8 cellular contexts compared by ENCODE assay signal in genomic region chr5:176812269-176813259, GRCh38. TPM values are rescaled to one million over a fixed set of nuclear protein-coding genes. Genes with fewer than 3 reads are reported as not detected.
DNase-seq lines count a peak whose midpoint lies in the region; ATAC-seq, FAIRE-seq and TF ChIP-seq lines count a peak whose summit lies in the region.

No MANE protein-coding gene starts in this region.

- no peaks in the 10 kb centered on the region for H3K79me2 ChIP-seq in HCT116 (ENCODE audit: insufficient read depth, low read length)
- H3K79me2 ChIP-seq in HepG2 (ENCODE audit: insufficient read depth, low read length), result no peaks in the 10 kb centered on the region

- RAD21 ChIA-PET in HCT116 (lab: Charles Lee; ENCODE audit: low non-redundant PET in 1 of 2, low total read pairs in 2 of 2, uncharacterized antibody in 2 of 2, unreplicated experiment in 2 of 2), result no interaction called here

- TF ChIP-seq CTCF in HCT116 (IDR thresholded peaks at IDR 0.05 in 2 of 3, conservative IDR thresholded peaks at IDR 0.05 in 1 of 3; ENCODE audit: borderline replicate concordance in 1 of 3, insufficient read depth in 1 of 3, low read depth in 2 of 3, low read length in 2 of 3) (peak in 2 of 3 experiments; percentile 66 to 74; a peak in 4 of 6 replicates), WTC11 (IDR thresholded peaks at IDR 0.05) (peak; percentile 58), HepG2 (CRISPR knock-in tag; IDR thresholded peaks at IDR 0.05) (peak; percentile 94)

- H3K9me2 ChIP-seq in HCT116 (ENCODE audit: insufficient read depth), result no peaks in the 10 kb centered on the region

- BruUV-seq in HCT116 (replicated peaks; lab: Mats Ljungman, UMichigan) (no TSS peak), HepG2 (replicated peaks; lab: Mats Ljungman, UMichigan) (no TSS peak)

- H3K9me3 ChIP-seq in HCT116 (ENCODE audit: control insufficient read depth in 1 of 2, insufficient read depth in 1 of 2, low read depth in 1 of 2, low read length in 2 of 2) (no peaks in the 10 kb centered on the region), HepG2 (ENCODE audit: low read length) (no peaks in the 10 kb centered on the region)

- ATAC-seq in HCT116 (peak; percentile 24), WTC11 (peak; percentile 10; the same call in 1 of the 2 replicates), HepG2 (peak; percentile 76), GM19463 (IDR thresholded peaks at IDR 0.05; ENCODE audit: unreplicated experiment) (no peak)

- no peaks in the 10 kb centered on the region for H3K36me3 ChIP-seq in HCT116 (ENCODE audit: control insufficient read depth in 1 of 2, insufficient read depth in 2 of 2, low read length in 2 of 2)
- H3K36me3 ChIP-seq in HepG2 (replicated peaks in 1 of 2; ENCODE audit: control insufficient read depth in 1 of 2, insufficient read depth in 2 of 2, low read length in 2 of 2), result no peaks in the 10 kb centered on the region

- no peak overlapping the region for H3K4me3 Mint-ChIP-seq in WTC11

- H3K27ac Mint-ChIP-seq in WTC11, result no peak overlapping the region

- no peak for TF ChIP-seq RAD21 in HCT116 (IDR thresholded peaks at IDR 0.05; ENCODE audit: low read depth)
- TF ChIP-seq RAD21 in HepG2 (CRISPR knock-in tag; IDR thresholded peaks at IDR 0.05), result peak; percentile 88

- H3K27me3 ChIP-seq in HCT116 (ENCODE audit: insufficient read depth, low read length) (peaks cover 3% of the 10 kb centered on the region; the same call in 1 of the 2 replicates), HepG2 (ENCODE audit: control insufficient read depth in 1 of 2, insufficient read depth in 2 of 2, low read length in 2 of 2) (peaks cover 17 to 80% of the 10 kb centered on the region in 2 experiments)

- no peak overlapping the region for H2AFZ ChIP-seq in HCT116 (ENCODE audit: low read depth, low read length, poor library complexity, severe bottlenecking)
- H2AFZ ChIP-seq in HepG2 (ENCODE audit: low read length), result no peak overlapping the region

- no peaks in the 10 kb centered on the region for H3K9me3 Mint-ChIP-seq in WTC11

- H3K9ac ChIP-seq in HCT116 (ENCODE audit: low read length) (no peak overlapping the region), HepG2 (ENCODE audit: insufficient read depth, low read depth, low read length) (no peak overlapping the region)

- H3K27ac ChIP-seq in HCT116 (ENCODE audit: low read depth, low read length) (no peak overlapping the region), HepG2 (ENCODE audit: extremely low read length, insufficient read depth, low read length) (no peak overlapping the region)

- CTCF ChIA-PET in HCT116 (lab: Charles Lee), result interaction anchor here (1.0 kb wide), 1 partner anchor 152 kb away, joined by 3 read pairs; no protein-coding TSS in a partner anchor
- CTCF ChIA-PET in WTC11 (lab: Charles Lee), result interaction anchor here (0.6 to 3.5 kb wide), 22 partner anchors 13 to 165 kb away, joined by 3 to 34 read pairs (median 4); partner anchors contain the start of genes HK3 and TSPAN17
- CTCF ChIA-PET in HepG2 (lab: Yijun Ruan, JAX; ENCODE audit: low intra/inter-chr PET ratio, low total read pairs), result interaction anchor here (1.2 kb wide), 1 partner anchor 147 kb away, joined by 4 read pairs; no protein-coding TSS in a partner anchor

- intact Hi-C loops in HCT116 (cut with micrococcal nuclease), result loop anchor here (2.0 kb wide), 1 partner anchor 146 kb away; no protein-coding TSS in a partner anchor
- intact Hi-C loops in HepG2 (cut with micrococcal nuclease; ENCODE audit: unreplicated experiment), result loop anchor here (2.0 to 5.0 kb wide), 2 partner anchors 146 to 155 kb away; no protein-coding TSS in a partner anchor

- TF ChIP-seq EP300 in HepG2 (IDR thresholded peaks at IDR 0.05; ENCODE audit: low read depth in 2 of 2, low read length in 2 of 2) (no peak), HepG2 (CRISPR knock-in tag; IDR thresholded peaks at IDR 0.05; ENCODE audit: borderline replicate concordance) (no peak)

- H3K4me3 ChIP-seq in HCT116 (replicated peaks in 1 of 2; ENCODE audit: low read depth in 1 of 2, low read length in 2 of 2), result no peak overlapping the region
- H3K4me3 ChIP-seq in HepG2 (replicated peaks in 1 of 3; ENCODE audit: insufficient read depth in 1 of 3, low read depth in 2 of 3, low read length in 3 of 3), result no peak overlapping the region

- POLR2A ChIA-PET in HCT116 (lab: Charles Lee), result no interaction called here
- POLR2A ChIA-PET in WTC11 (lab: Charles Lee), result interaction anchor here (0.5 to 0.6 kb wide), 3 partner anchors 20 to 492 kb away, joined by 3 to 4 read pairs (median 4); no protein-coding TSS in a partner anchor
- POLR2A ChIA-PET in HepG2 (lab: Yijun Ruan, JAX), result no interaction called here

- FAIRE-seq in HepG2 (lab: Jason Lieb, UNC), result no peak

- peak overlapping the region; percentile 47 for H3K4me2 ChIP-seq in HCT116 (ENCODE audit: low read length)
- H3K4me2 ChIP-seq in HepG2 (ENCODE audit: low read depth, low read length), result no peak overlapping the region

- WGBS in HepG2 (ENCODE audit: low lambda C conversion rate), result 13% methylated on average over 8 of the region's 37 CpGs

- TF ChIP-seq POLR2A in HCT116 (IDR thresholded peaks at IDR 0.05; ENCODE audit: borderline replicate concordance, extremely low read depth, insufficient read depth, insufficient read length), result no peak
- TF ChIP-seq POLR2A in HepG2 (IDR thresholded peaks at IDR 0.05; ENCODE audit: insufficient read depth in 1 of 2, low read depth in 2 of 2, low read length in 2 of 2), result no peak

- H3K4me1 Mint-ChIP-seq in WTC11, result peaks cover 50% of the 10 kb centered on the region

- H4K20me1 ChIP-seq in HCT116 (ENCODE audit: insufficient read depth) (no peaks in the 10 kb centered on the region), HepG2 (ENCODE audit: insufficient read depth, low read length) (peaks cover 14% of the 10 kb centered on the region; the same call in 1 of the 2 replicates)

- H3K4me1 ChIP-seq in HCT116 (ENCODE audit: control insufficient read depth in 1 of 2, insufficient read depth in 2 of 2, low read length in 2 of 2), result peaks cover 8 to 36% of the 10 kb centered on the region in 2 experiments
- H3K4me1 ChIP-seq in HepG2 (ENCODE audit: insufficient read depth, low read length), result peaks cover 11% of the 10 kb centered on the region

- H3K36me3 Mint-ChIP-seq in WTC11, result no peaks in the 10 kb centered on the region

- DNase-seq in COLO668 (lab: John Stamatoyannopoulos, UW; ENCODE audit: unreplicated experiment) (peak; percentile 62), HCT116 (ENCODE audit: low read depth, low spot score) (no peak), WTC11 (ENCODE audit: low spot score) (peak; percentile 76), HepG2 (ENCODE audit: low spot score) (peak; percentile 39), globus pallidus (ENCODE audit: low spot score) (no peak), mucosa of gallbladder (ENCODE audit: low spot score) (no peak)
- no peak for DNase-seq in activated CD4-positive, CD25-positive, alpha-beta regulatory T cell (lab: John Stamatoyannopoulos, UW)

- in situ Hi-C loops in HepG2 (cut with HindIII; ENCODE audit: extremely low pct_ligation_motif_present, low pct_unique_long_range_greater_than_20kb), result no loop called here

- peaks cover 56% of the 10 kb centered on the region for H3K27me3 Mint-ChIP-seq in WTC11 (ENCODE audit: low read depth)

TF ChIP-seq in HCT116, 20 proteins besides CTCF, POLR2A, EP300 and RAD21 (continues in another document):
- TF ChIP-seq EZH2phosphoT487 (IDR thresholded peaks at IDR 0.05; ENCODE audit: borderline replicate concordance), result no peak

TF ChIP-seq in WTC11, 78 proteins besides CTCF, POLR2A, EP300 and RAD21 (continues in another document):
- TF ChIP-seq TEAD4 (CRISPR knock-in tag; IDR thresholded peaks at IDR 0.05) (no peak), MAX (CRISPR knock-in tag; IDR thresholded peaks at IDR 0.05) (peak; percentile 77), ZNF423 (CRISPR knock-in tag; IDR thresholded peaks at IDR 0.05) (0 out of 2 replicates have a peak, but pooled peaks have one; percentile 19)

TF ChIP-seq in HepG2, 621 proteins besides CTCF, POLR2A, EP300 and RAD21 (continues in another document):
- TF ChIP-seq SALL2 (CRISPR knock-in tag; IDR thresholded peaks at IDR 0.05) (peak; percentile 50; the same call in 1 of the 2 replicates), XBP1 (CRISPR knock-in tag; IDR thresholded peaks at IDR 0.05) (no peak), ZNF230 (CRISPR knock-in tag; IDR thresholded peaks at IDR 0.05) (no peak), ZNF709 (CRISPR knock-in tag; IDR thresholded peaks at IDR 0.05) (no peak)

RNA-seq across cellular contexts. Expression of gene UNC5A, which starts 2.2 kb away (rescaled TPM):
- total RNA-seq in HCT116 (2021; ENCODE audit: unreplicated experiment), result 10.1 TPM
- 9.0 and 9.9 TPM in 2 replicates for polyA plus RNA-seq in HCT116 (2012)
- 7.9 to 10.2 TPM (median 9.4 TPM) in 3 replicates for total RNA-seq in WTC11 (2021)
- not detected in 2 replicates for total RNA-seq in HepG2 (2016; rRNA removed; fragmentation: Illumina TruSeq; extraction: Trizol)
- total RNA-seq in HepG2 (2016; cell fraction: cytosol; rRNA removed; fragmentation: Illumina TruSeq; extraction: Trizol; ENCODE audit: low read depth), result not detected in 2 replicates
- total RNA-seq in HepG2 (2016; cell fraction: insoluble cytoplasmic fraction; rRNA removed; fragmentation: Illumina TruSeq; extraction: Trizol), result not detected in 2 replicates
- not detected in 2 replicates for total RNA-seq in HepG2 (2016; cell fraction: membrane; rRNA removed; fragmentation: Illumina TruSeq; extraction: Trizol)
- total RNA-seq in HepG2 (2016; cell fraction: nucleus; rRNA removed; fragmentation: Illumina TruSeq; extraction: Trizol), result not detected in 2 replicates
- polyA plus RNA-seq in HepG2 (2011; rRNA removed), result 0.03 TPM in 1 of 2 replicates, not detected in the other
- polyA plus RNA-seq in HepG2 (2011; cell fraction: cytosol; rRNA removed), result 0.01 TPM in 1 of 2 replicates, not detected in the other
- 0.10 TPM in 1 of 2 replicates, not detected in the other for polyA plus RNA-seq in HepG2 (2011; cell fraction: nucleus; rRNA removed)
- polyA plus RNA-seq in HepG2 (2012), result not detected in 2 replicates
- polyA plus RNA-seq in HepG2 (2016; cell fraction: cytosol; fragmentation: Illumina TruSeq; extraction: Trizol; ENCODE audit: low read depth), result not detected in 2 replicates
- polyA plus RNA-seq in HepG2 (2016; cell fraction: insoluble cytoplasmic fraction; fragmentation: Illumina TruSeq; extraction: Trizol; ENCODE audit: low read depth), result not detected in 2 replicates
- 0.06 TPM in 1 of 2 replicates, not detected in the other for polyA plus RNA-seq in HepG2 (2016; cell fraction: membrane; fragmentation: Illumina TruSeq; extraction: Trizol; ENCODE audit: low read depth)
- polyA plus RNA-seq in HepG2 (2016; cell fraction: nucleus; fragmentation: Illumina TruSeq; extraction: Trizol; ENCODE audit: insufficient read depth, low read depth), result not detected in 2 replicates
- not detected in 2 replicates for polyA minus RNA-seq in HepG2 (2011; rRNA and poly(A)+ RNA removed; ENCODE audit: low replicate concordance)
- polyA minus RNA-seq in HepG2 (2011; cell fraction: cytosol; rRNA and poly(A)+ RNA removed), result not detected in 2 replicates
- not detected in 2 replicates for polyA minus RNA-seq in HepG2 (2011; cell fraction: nucleus; rRNA and poly(A)+ RNA removed)
- total RNA-seq in mucosa of gallbladder, result 0.14 TPM

Comparison
In these comparisons a context has a peak if more than half of its experiments do, and no peak if none do; other contexts are left out.
1. DNase-seq: peak in COLO668 (single experiment), WTC11 (single experiment) and HepG2 (single experiment); none in HCT116 (single experiment), globus pallidus (single experiment), mucosa of gallbladder (single experiment) and activated CD4-positive, CD25-positive, alpha-beta regulatory T cell (0 of 4).
2. Peak in every context shown above with its lines, with median percentiles within 50 percentile points of each other: CTCF ChIP-seq.